In the genomic region with DNA sequence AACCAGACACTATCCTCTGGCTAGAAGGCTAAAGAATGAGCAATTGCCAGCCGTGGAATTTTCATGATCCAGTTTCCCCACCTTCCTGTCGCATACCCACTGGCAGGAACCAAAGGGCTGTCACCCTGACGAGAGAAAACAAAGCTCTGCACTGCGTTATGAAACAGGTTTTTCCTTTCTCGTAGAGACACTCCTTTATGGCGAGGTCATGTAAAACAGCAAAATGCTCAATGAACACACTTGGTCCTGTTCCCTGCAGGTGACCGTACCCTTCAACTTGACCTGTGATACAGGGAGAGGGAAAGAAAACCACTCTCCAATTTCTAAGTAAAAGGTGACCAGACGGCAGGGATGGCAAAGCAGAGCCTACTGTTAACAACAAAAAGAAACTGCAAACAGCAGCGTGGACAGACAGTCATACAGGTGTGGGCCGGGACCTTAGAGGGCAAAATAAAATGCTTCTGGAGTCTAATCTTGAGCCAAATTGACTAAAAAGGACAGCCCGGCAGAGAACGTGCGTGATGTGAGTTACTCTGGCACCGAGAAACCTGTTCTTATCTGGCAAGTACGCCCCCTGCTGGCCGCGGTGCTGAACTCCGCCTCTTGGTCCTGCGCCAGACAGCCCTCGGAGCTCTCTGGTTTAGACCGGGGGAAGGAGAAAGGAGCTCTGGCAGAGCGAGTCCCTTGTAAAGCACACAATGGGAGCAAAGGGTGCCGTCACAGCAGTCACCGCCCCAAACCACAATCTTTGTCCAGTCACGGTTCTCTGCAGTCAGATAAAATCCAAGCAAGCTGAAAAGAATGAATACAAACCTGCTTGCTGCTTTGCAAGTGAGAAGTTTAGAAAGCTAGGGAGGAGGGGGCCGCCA, we compare ENCODE assay signal across 8 cellular contexts.
A peak's percentile ranks its signal among the peaks of the same experiment; 100 is the strongest.
DNase-seq lines count a peak whose midpoint lies in the region; ATAC-seq, FAIRE-seq and TF ChIP-seq lines count a peak whose summit lies in the region.

No MANE protein-coding gene starts in this region.

- H3K27ac Mint-ChIP-seq in activated naive CD4-positive, alpha-beta T cell treated with anti-CD3 and anti-CD28 coated beads, Interleukin-2, amount 50 U/mL, for 72 hours: no peak overlapping the region

- no peaks in the 10 kb centered on the region for H3F3A ChIP-seq in SK-N-SH (replicated peaks; ENCODE audit: insufficient read depth)

- H3K4me1 ChIP-seq in SK-N-SH (ENCODE audit: control insufficient read depth in 1 of 2, insufficient read depth in 2 of 2, low read depth in 1 of 2, low read length in 1 of 2) (peaks cover 6 to 22% of the 10 kb centered on the region in 2 experiments; a peak in 3 of 4 replicates), pancreas (peaks cover 0 to 7% (median 0%) of the 10 kb centered on the region in 3 donors), tibial artery (peaks cover 0 to 35% (median 9%) of the 10 kb centered on the region in 4 donors)

- peak; percentile 84 for TF ChIP-seq RAD21 in SK-N-SH (IDR thresholded peaks at IDR 0.05; ENCODE audit: low read length)

- FAIRE-seq in pancreas (lab: Jason Lieb, UNC): peak; percentile 13

- no peaks in the 10 kb centered on the region for H3K27me3 ChIP-seq in SK-N-SH (ENCODE audit: insufficient read depth)
- no peaks in the 10 kb centered on the region for H3K27me3 ChIP-seq in pancreas
- H3K27me3 ChIP-seq in tibial artery: no peaks in the 10 kb centered on the region

- no peaks in the 10 kb centered on the region for H4K20me1 ChIP-seq in SK-N-SH (ENCODE audit: insufficient read depth)

- peak in 1 of 2 experiments; percentile 13; a peak in 1 of 4 replicates for TF ChIP-seq EP300 in SK-N-SH (IDR thresholded peaks at IDR 0.05; ENCODE audit: borderline replicate concordance in 1 of 2, low read depth in 1 of 2, low read length in 1 of 2)

- 0 out of 2 replicates have a peak overlapping the region, but pooled peaks have one; percentile 16 for H3K9ac ChIP-seq in SK-N-SH

- H3K9me3 Mint-ChIP-seq in activated naive CD4-positive, alpha-beta T cell treated with anti-CD3 and anti-CD28 coated beads, Interleukin-2, amount 50 U/mL, for 72 hours: no peaks in the 10 kb centered on the region

- H3K79me2 ChIP-seq in SK-N-SH (ENCODE audit: insufficient read depth): no peaks in the 10 kb centered on the region

- H3K4me2 ChIP-seq in SK-N-SH: peak overlapping the region; percentile 82

- peak overlapping the region; percentile 66; the same call in 1 of the 2 replicates for H3K4me3 ChIP-seq in GM08714 (ENCODE audit: low read length)
- peak overlapping the region; percentile 22 to 56 for H3K4me3 ChIP-seq in SK-N-SH (ENCODE audit: low read depth in 2 of 2, low read length in 1 of 2)
- peak overlapping the region; percentile 11 to 42 (median 32) for H3K4me3 ChIP-seq in pancreas
- peak overlapping the region; percentile 46 to 58 for H3K4me3 ChIP-seq in tibial artery

- peak; percentile 93 for TF ChIP-seq CTCF in SK-N-SH (IDR thresholded peaks at IDR 0.05)
- peak; percentile 87 to 97 (median 94) for TF ChIP-seq CTCF in pancreas (IDR thresholded peaks at IDR 0.05)
- TF ChIP-seq CTCF in tibial artery (IDR thresholded peaks at IDR 0.05): peak; percentile 87 to 91

- POLR2A ChIA-PET in SK-N-SH (lab: Yijun Ruan, JAX): interaction anchor here (0.7 to 2.7 kb wide), 5 partner anchors 34 to 98 kb away, joined by 3 to 8 read pairs (median 4); no protein-coding TSS in a partner anchor

- CTCF ChIA-PET in SK-N-SH (lab: Yijun Ruan, JAX): interaction anchor here (0.6 to 4.2 kb wide), 44 partner anchors 10 to 358 kb away, joined by 3 to 42 read pairs (median 4); no protein-coding TSS in a partner anchor

- ATAC-seq in HG02571 (IDR thresholded peaks at IDR 0.05; ENCODE audit: unreplicated experiment): peak; percentile 61
- ATAC-seq in activated naive CD4-positive, alpha-beta T cell treated with anti-CD3 and anti-CD28 coated beads, Interleukin-2, amount 50 U/mL, for 72 hours: peak; percentile 82 to 85
- peak; percentile 88 for ATAC-seq in Right ventricle myocardium inferior
- ATAC-seq in pancreas: peak; percentile 94 to 97 (median 96)

- DNase-seq in MV-4-11 (lab: John Stamatoyannopoulos, UW) (peak; percentile 84), SK-N-SH (peak; percentile 75), Right ventricle myocardium inferior (ENCODE audit: missing footprints) (peak; percentile 94), pancreas (peak; percentile 85 to 98 (median 93)), tibial artery (peak; percentile 95 to 97)
- DNase-seq in activated naive CD4-positive, alpha-beta T cell treated with anti-CD3 and anti-CD28 coated beads, Interleukin-2, amount 50 U/mL, for 72 hours (ENCODE audit: low spot score in 2 of 2): peak; percentile 77 to 92

- H3K9me3 ChIP-seq in SK-N-SH (no peaks in the 10 kb centered on the region), pancreas (no peaks in the 10 kb centered on the region), tibial artery (no peaks in the 10 kb centered on the region)

- H3K36me3 ChIP-seq in SK-N-SH (replicated peaks in 1 of 2; ENCODE audit: control insufficient read depth in 1 of 2, insufficient read depth in 2 of 2, low read length in 1 of 2) (no peaks in the 10 kb centered on the region), pancreas (no peaks in the 10 kb centered on the region), tibial artery (no peaks in the 10 kb centered on the region)

- no peaks in the 10 kb centered on the region for H3K9me2 ChIP-seq in SK-N-SH

- WGBS in SK-N-SH (ENCODE audit: low lambda C conversion rate): 15% methylated on average over 26 of the region's 26 CpGs
- 2 to 3% methylated on average over 26 of the region's 26 CpGs for WGBS in pancreas, 2 donors

- H3K27ac ChIP-seq in SK-N-SH (ENCODE audit: low read depth in 2 of 2, low read length in 1 of 2) (peak overlapping the region in 1 of 2 experiments; percentile 39; a peak in 1 of 4 replicates), pancreas (peak overlapping the region in 3 of 4 donors; percentile 63 to 84 (median 71)), tibial artery (peak overlapping the region; percentile 60 to 71)

- H3K36me3 Mint-ChIP-seq in activated naive CD4-positive, alpha-beta T cell treated with anti-CD3 and anti-CD28 coated beads, Interleukin-2, amount 50 U/mL, for 72 hours: peaks cover 0 to 6% of the 10 kb centered on the region in 2 donors

- intact Hi-C loops in Right ventricle myocardium inferior (cut with DNase I): loop anchor here (2.0 to 10.0 kb wide), 6 partner anchors 97 to 447 kb away; no protein-coding TSS in a partner anchor
- intact Hi-C loops in pancreas (cut with DNase I): no loop called here
- intact Hi-C loops in tibial artery (cut with DNase I; ENCODE audit: low total_unique reads): loop anchor here (5.0 kb wide), 1 partner anchor 100 kb away; a partner anchor contains a TSS

- H2AFZ ChIP-seq in SK-N-SH (ENCODE audit: low read depth): peak overlapping the region; percentile 90

TF ChIP-seq in SK-N-SH, 30 proteins besides CTCF, POLR2A, EP300 and RAD21 (continues in another document):
- TF ChIP-seq MEF2A (IDR thresholded peaks at IDR 0.05; ENCODE audit: borderline replicate concordance, low read depth): no peak
- no peak for TF ChIP-seq NRF1 (IDR thresholded peaks at IDR 0.05; ENCODE audit: low read depth, low read length)
- no peak for TF ChIP-seq RFX5 (IDR thresholded peaks at IDR 0.05; ENCODE audit: low read length)
- TF ChIP-seq, protein P1, sequence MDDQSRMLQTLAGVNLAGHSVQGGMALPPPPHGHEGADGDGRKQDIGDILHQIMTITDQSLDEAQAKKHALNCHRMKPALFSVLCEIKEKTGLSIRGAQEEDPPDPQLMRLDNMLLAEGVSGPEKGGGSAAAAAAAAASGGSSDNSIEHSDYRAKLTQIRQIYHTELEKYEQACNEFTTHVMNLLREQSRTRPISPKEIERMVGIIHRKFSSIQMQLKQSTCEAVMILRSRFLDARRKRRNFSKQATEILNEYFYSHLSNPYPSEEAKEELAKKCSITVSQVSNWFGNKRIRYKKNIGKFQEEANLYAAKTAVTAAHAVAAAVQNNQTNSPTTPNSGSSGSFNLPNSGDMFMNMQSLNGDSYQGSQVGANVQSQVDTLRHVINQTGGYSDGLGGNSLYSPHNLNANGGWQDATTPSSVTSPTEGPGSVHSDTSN (IDR thresholded peaks at IDR 0.05): 0 out of 2 replicates have a peak, but pooled peaks have one; percentile 4
- TF ChIP-seq, protein P2, sequence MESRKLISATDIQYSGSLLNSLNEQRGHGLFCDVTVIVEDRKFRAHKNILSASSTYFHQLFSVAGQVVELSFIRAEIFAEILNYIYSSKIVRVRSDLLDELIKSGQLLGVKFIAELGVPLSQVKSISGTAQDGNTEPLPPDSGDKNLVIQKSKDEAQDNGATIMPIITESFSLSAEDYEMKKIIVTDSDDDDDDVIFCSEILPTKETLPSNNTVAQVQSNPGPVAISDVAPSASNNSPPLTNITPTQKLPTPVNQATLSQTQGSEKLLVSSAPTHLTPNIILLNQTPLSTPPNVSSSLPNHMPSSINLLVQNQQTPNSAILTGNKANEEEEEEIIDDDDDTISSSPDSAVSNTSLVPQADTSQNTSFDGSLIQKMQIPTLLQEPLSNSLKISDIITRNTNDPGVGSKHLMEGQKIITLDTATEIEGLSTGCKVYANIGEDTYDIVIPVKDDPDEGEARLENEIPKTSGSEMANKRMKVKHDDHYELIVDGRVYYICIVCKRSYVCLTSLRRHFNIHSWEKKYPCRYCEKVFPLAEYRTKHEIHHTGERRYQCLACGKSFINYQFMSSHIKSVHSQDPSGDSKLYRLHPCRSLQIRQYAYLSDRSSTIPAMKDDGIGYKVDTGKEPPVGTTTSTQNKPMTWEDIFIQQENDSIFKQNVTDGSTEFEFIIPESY (IDR thresholded peaks at IDR 0.05; ENCODE audit: borderline replicate concordance, low read depth): no peak
- TF ChIP-seq RCOR1 (IDR thresholded peaks at IDR 0.05; ENCODE audit: low read length): peak; percentile 37; the same call in 1 of the 2 replicates
- peak; percentile 49; the same call in 1 of the 2 replicates for TF ChIP-seq GATA2 (CRISPR knock-in tag; IDR thresholded peaks at IDR 0.05)
- TF ChIP-seq, protein P3, sequence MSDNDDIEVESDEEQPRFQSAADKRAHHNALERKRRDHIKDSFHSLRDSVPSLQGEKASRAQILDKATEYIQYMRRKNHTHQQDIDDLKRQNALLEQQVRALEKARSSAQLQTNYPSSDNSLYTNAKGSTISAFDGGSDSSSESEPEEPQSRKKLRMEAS (IDR thresholded peaks at IDR 0.05; ENCODE audit: low read depth): peak; percentile 25; the same call in 1 of the 2 replicates
- TF ChIP-seq, protein P4, sequence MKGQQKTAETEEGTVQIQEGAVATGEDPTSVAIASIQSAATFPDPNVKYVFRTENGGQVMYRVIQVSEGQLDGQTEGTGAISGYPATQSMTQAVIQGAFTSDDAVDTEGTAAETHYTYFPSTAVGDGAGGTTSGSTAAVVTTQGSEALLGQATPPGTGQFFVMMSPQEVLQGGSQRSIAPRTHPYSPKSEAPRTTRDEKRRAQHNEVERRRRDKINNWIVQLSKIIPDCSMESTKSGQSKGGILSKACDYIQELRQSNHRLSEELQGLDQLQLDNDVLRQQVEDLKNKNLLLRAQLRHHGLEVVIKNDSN (IDR thresholded peaks at IDR 0.05; ENCODE audit: borderline replicate concordance, low read depth): no peak

Comparison
In these comparisons a context has a peak if more than half of its experiments do, and no peak if none do; other contexts are left out.
1. intact Hi-C loops: an anchor here in Right ventricle myocardium inferior (2.0 to 10.0 kb wide) and tibial artery (5.0 kb wide); none called in pancreas.